19 cellular contexts compared by ENCODE assay signal in genomic region chr2:18159899-18160298, GRCh38.
"Had no signal": no experiment of that assay in that cellular context is flagged by ENCODE, and none has a peak within 500 bp of the region (broad histone marks: within the 10 kb centered on the region; RNA-seq: fewer than 3 reads in every experiment).

No MANE protein-coding gene starts in this region.

- H3K4me1 ChIP-seq: breast epithelium, colonic mucosa, left lung had no signal

- H3K4me1 Mint-ChIP-seq: activated naive CD8-positive, alpha-beta T cell treated with anti-CD3 and anti-CD28 coated beads, Interleukin-2, amount 10 ng/mL, durations not matched to agents 7 days and 5 days had no signal

- H3K36me3 ChIP-seq: breast epithelium, colonic mucosa, esophagus squamous epithelium, left lung, thoracic aorta had no signal

- H3K36me3 Mint-ChIP-seq: activated CD4-positive, alpha-beta memory T cell treated with anti-CD3 and anti-CD28 coated beads for 36 hours; activated naive CD8-positive, alpha-beta T cell treated with anti-CD3 and anti-CD28 coated beads, Interleukin-2, amount 10 ng/mL, durations not matched to agents 7 days and 5 days; type B pancreatic cell had no signal

- ATAC-seq: left lung had no signal

- H3K4me3 ChIP-seq: breast epithelium, colonic mucosa, esophagus squamous epithelium, left lung, thoracic aorta had no signal

- DNase-seq: activated CD4-positive, alpha-beta memory T cell treated with anti-CD3 and anti-CD28 coated beads for 36 hours; activated CD4-positive, alpha-beta T cell treated with anti-CD3 and anti-CD28 coated beads for 48 hours; activated effector memory CD4-positive, alpha-beta T cell treated with Interleukin-2 at 50 U/mL for 16 hours; activated naive CD4-positive, alpha-beta T cell treated with anti-CD3 and anti-CD28 coated beads for 36 hours; activated naive CD8-positive, alpha-beta T cell treated with anti-CD3 and anti-CD28 coated beads, Interleukin-2, amount 10 ng/mL, durations not matched to agents 7 days and 5 days; activated T-cell treated with anti-CD3 and anti-CD28 coated beads, Interleukin-2, amount 50 U/mL, for 48 hours; amniotic stem cell; colonic mucosa; endodermal cell; esophagus squamous epithelium; kidney; left lung; occipital lobe; posterior cingulate gyrus; stimulated activated CD4-positive, alpha-beta T cell treated with anti-CD3 and anti-CD28 coated beads, Interleukin-4, amount 100 ng/mL, for 24 hours; stimulated activated naive CD4-positive, alpha-beta T cell treated with Interleukin-2 at 50 U/mL for 16 hours had no signal

- H3K27me3 ChIP-seq: breast epithelium, colonic mucosa, esophagus squamous epithelium, left lung had no signal

- H3K4me3 Mint-ChIP-seq: activated CD4-positive, alpha-beta memory T cell treated with anti-CD3 and anti-CD28 coated beads for 36 hours; activated naive CD4-positive, alpha-beta T cell treated with anti-CD3 and anti-CD28 coated beads for 36 hours; activated naive CD8-positive, alpha-beta T cell treated with anti-CD3 and anti-CD28 coated beads, Interleukin-2, amount 10 ng/mL, durations not matched to agents 7 days and 5 days; endodermal cell; type B pancreatic cell had no signal

- H3K9me3 Mint-ChIP-seq: activated CD4-positive, alpha-beta memory T cell treated with anti-CD3 and anti-CD28 coated beads for 36 hours; activated naive CD4-positive, alpha-beta T cell treated with anti-CD3 and anti-CD28 coated beads for 36 hours; activated naive CD8-positive, alpha-beta T cell treated with anti-CD3 and anti-CD28 coated beads, Interleukin-2, amount 10 ng/mL, durations not matched to agents 7 days and 5 days; endodermal cell; type B pancreatic cell had no signal

- H3K27ac Mint-ChIP-seq: activated CD4-positive, alpha-beta memory T cell treated with anti-CD3 and anti-CD28 coated beads for 36 hours; activated naive CD4-positive, alpha-beta T cell treated with anti-CD3 and anti-CD28 coated beads for 36 hours; activated naive CD8-positive, alpha-beta T cell treated with anti-CD3 and anti-CD28 coated beads, Interleukin-2, amount 10 ng/mL, durations not matched to agents 7 days and 5 days; endodermal cell; type B pancreatic cell had no signal

- H3K27ac ChIP-seq: breast epithelium, colonic mucosa, esophagus squamous epithelium, left lung, thoracic aorta had no signal

- H3K9me3 ChIP-seq: breast epithelium, colonic mucosa, esophagus squamous epithelium, left lung, thoracic aorta had no signal
